In genomic region chr1:162405800-162406199, GRCh38 we compare ENCODE assay signal across 23 cellular contexts. TPM values are rescaled to one million over a fixed set of nuclear protein-coding genes. Genes with fewer than 3 reads are reported as not detected.
A peak's percentile ranks its signal among the peaks of the same experiment; 100 is the strongest.
DNase-seq lines count a peak whose midpoint lies in the region; ATAC-seq, FAIRE-seq and TF ChIP-seq lines count a peak whose summit lies in the region.
"Had no signal": no experiment of that assay in that cellular context is flagged by ENCODE, and none has a peak within 500 bp of the region (broad histone marks: within the 10 kb centered on the region; RNA-seq: fewer than 3 reads in every experiment).

No MANE protein-coding gene starts in this region.

- DNase-seq in HepG2 (ENCODE audit: low spot score) (peak; percentile 12), right lobe of liver (no peak), dermis blood vessel endothelial cell (peak; percentile 58), iris pigment epithelial cell (ENCODE audit: low read depth) (peak; percentile 73), activated gamma-delta T cell (lab: John Stamatoyannopoulos, UW) (no peak), COLO668 (lab: John Stamatoyannopoulos, UW; ENCODE audit: unreplicated experiment) (no peak)
- DNase-seq in activated naive CD8-positive, alpha-beta T cell treated with anti-CD3 and anti-CD28 coated beads, Interleukin-2, amount 50 U/mL, for 24 hours, result no peak
- DNase-seq: CD4-positive, alpha-beta memory T cell; DMS79; GDM1; NCI-H187 treated with DMSO at 0.1 percent for 48 hours; NCI-H446; NCI-H69; SHP77 treated with DMSO at 0.1 percent for 48 hours had no signal

- peaks cover 9% of the 10 kb centered on the region; the same call in 1 of the 2 replicates for H3K4me1 ChIP-seq in HepG2 (ENCODE audit: insufficient read depth, low read length)
- H3K4me1 ChIP-seq in right lobe of liver, result no peaks in the 10 kb centered on the region

- H3K4me2 ChIP-seq in HepG2 (ENCODE audit: low read depth, low read length), result peak overlapping the region; percentile 14; the same call in 1 of the 2 replicates
- H3K4me2 ChIP-seq: GM23338 had no signal

- FAIRE-seq in HepG2 (lab: Jason Lieb, UNC), result no peak
- FAIRE-seq: GM12878 had no signal

- H3K4me3 ChIP-seq in HepG2 (replicated peaks in 1 of 3; ENCODE audit: insufficient read depth in 1 of 3, low read depth in 2 of 3, low read length in 3 of 3), result no peak overlapping the region
- H3K4me3 ChIP-seq in right lobe of liver, result no peak overlapping the region
- H3K4me3 ChIP-seq: GM12878, GM23338 had no signal

- TF ChIP-seq CTCF in HepG2 (CRISPR knock-in tag; IDR thresholded peaks at IDR 0.05) (no peak), right lobe of liver (IDR thresholded peaks at IDR 0.05) (no peak)

- H3K27ac Mint-ChIP-seq in activated naive CD8-positive, alpha-beta T cell treated with anti-CD3 and anti-CD28 coated beads, Interleukin-2, amount 50 U/mL, for 24 hours, result no peak overlapping the region
- H3K27ac Mint-ChIP-seq: CD4-positive, alpha-beta memory T cell; GM23338; IgD-negative memory B cell had no signal

- peak in 1 of 2 experiments; percentile 12; a peak in 1 of 4 replicates for TF ChIP-seq EP300 in HepG2 (IDR thresholded peaks at IDR 0.05; ENCODE audit: low read depth in 2 of 2, low read length in 2 of 2)
- TF ChIP-seq EP300 in HepG2 (CRISPR knock-in tag; IDR thresholded peaks at IDR 0.05; ENCODE audit: borderline replicate concordance), result no peak

- CTCF ChIA-PET in HepG2 (lab: Yijun Ruan, JAX; ENCODE audit: low intra/inter-chr PET ratio, low total read pairs), result no interaction called here

- H3K9me3 ChIP-seq in HepG2 (ENCODE audit: low read length), result no peaks in the 10 kb centered on the region
- no peaks in the 10 kb centered on the region for H3K9me3 ChIP-seq in right lobe of liver

- WGBS in HepG2 (ENCODE audit: low lambda C conversion rate), result 1% methylated on average over 5 of the region's 5 CpGs
- WGBS in right lobe of liver (ENCODE audit: insufficient coverage, low coverage, low lambda C conversion rate, missing lambda C conversion rate), result 45% methylated on average over 5 of the region's 5 CpGs

- H3K9ac ChIP-seq in HepG2 (ENCODE audit: insufficient read depth, low read depth, low read length), result no peak overlapping the region

- H3K27ac ChIP-seq in HepG2 (ENCODE audit: extremely low read length, insufficient read depth, low read length) (no peak overlapping the region), right lobe of liver (no peak overlapping the region)
- H3K27ac ChIP-seq: 22Rv1 had no signal

- intact Hi-C loops in HepG2 (cut with micrococcal nuclease; ENCODE audit: unreplicated experiment), result no loop called here
- intact Hi-C loops in right lobe of liver (cut with DNase I), result no loop called here

- no peak overlapping the region for H2AFZ ChIP-seq in HepG2 (ENCODE audit: low read length)
- H2AFZ ChIP-seq: GM23338 had no signal

- H4K20me1 ChIP-seq in HepG2 (ENCODE audit: insufficient read depth, low read length), result no peaks in the 10 kb centered on the region

- no peaks in the 10 kb centered on the region for H3K79me2 ChIP-seq in HepG2 (ENCODE audit: insufficient read depth, low read length)

- ATAC-seq in HepG2 (peak; percentile 40; the same call in 1 of the 3 replicates), right lobe of liver (no peak), HG03354 (IDR thresholded peaks at IDR 0.05; ENCODE audit: poor library complexity, severe bottlenecking, unreplicated experiment) (no peak)
- ATAC-seq in activated naive CD8-positive, alpha-beta T cell treated with anti-CD3 and anti-CD28 coated beads, Interleukin-2, amount 50 U/mL, for 24 hours, result no peak
- ATAC-seq: GM12878, GM23338 had no signal

- H3K27me3 ChIP-seq in HepG2 (ENCODE audit: control insufficient read depth in 1 of 2, insufficient read depth in 2 of 2, low read length in 2 of 2) (no peaks in the 10 kb centered on the region), right lobe of liver (no peaks in the 10 kb centered on the region)

- H3K9me3 Mint-ChIP-seq in activated naive CD8-positive, alpha-beta T cell treated with anti-CD3 and anti-CD28 coated beads, Interleukin-2, amount 50 U/mL, for 24 hours, result no peaks in the 10 kb centered on the region
- H3K9me3 Mint-ChIP-seq: CD4-positive, alpha-beta memory T cell; GM23338; IgD-negative memory B cell had no signal

- peaks cover 7% of the 10 kb centered on the region for H3K27me3 Mint-ChIP-seq in activated naive CD8-positive, alpha-beta T cell treated with anti-CD3 and anti-CD28 coated beads, Interleukin-2, amount 50 U/mL, for 24 hours

- POLR2A ChIA-PET in HepG2 (lab: Yijun Ruan, JAX), result no interaction called here

- no peaks in the 10 kb centered on the region for H3K36me3 Mint-ChIP-seq in activated naive CD8-positive, alpha-beta T cell treated with anti-CD3 and anti-CD28 coated beads, Interleukin-2, amount 50 U/mL, for 24 hours (ENCODE audit: low read depth)
- H3K36me3 Mint-ChIP-seq: CD4-positive, alpha-beta memory T cell; IgD-negative memory B cell had no signal

- no TSS peak for BruUV-seq in HepG2 (replicated peaks; lab: Mats Ljungman, UMichigan)

- in situ Hi-C loops in HepG2 (cut with HindIII; ENCODE audit: extremely low pct_ligation_motif_present, low pct_unique_long_range_greater_than_20kb), result no loop called here

- H3K36me3 ChIP-seq in HepG2 (replicated peaks in 1 of 2; ENCODE audit: control insufficient read depth in 1 of 2, insufficient read depth in 2 of 2, low read length in 2 of 2), result no peaks in the 10 kb centered on the region
- H3K36me3 ChIP-seq in right lobe of liver, result no peaks in the 10 kb centered on the region

- no peaks in the 10 kb centered on the region for H3K4me1 Mint-ChIP-seq in activated naive CD8-positive, alpha-beta T cell treated with anti-CD3 and anti-CD28 coated beads, Interleukin-2, amount 50 U/mL, for 24 hours
- H3K4me1 Mint-ChIP-seq: CD4-positive, alpha-beta memory T cell had no signal

- no peak for TF ChIP-seq RAD21 in HepG2 (CRISPR knock-in tag; IDR thresholded peaks at IDR 0.05)

- TF ChIP-seq POLR2A in HepG2 (IDR thresholded peaks at IDR 0.05; ENCODE audit: insufficient read depth in 1 of 2, low read depth in 2 of 2, low read length in 2 of 2) (no peak), right lobe of liver (IDR thresholded peaks at IDR 0.05) (no peak)

- no peak overlapping the region for H3K4me3 Mint-ChIP-seq in activated naive CD8-positive, alpha-beta T cell treated with anti-CD3 and anti-CD28 coated beads, Interleukin-2, amount 50 U/mL, for 24 hours
- H3K4me3 Mint-ChIP-seq: CD4-positive, alpha-beta memory T cell; GM23338; IgD-negative memory B cell had no signal

RNA-seq across cellular contexts. Expression of gene SH2D1B, which starts 6.1 kb away (rescaled TPM):
- total RNA-seq in HepG2 (2016; rRNA removed; fragmentation: Illumina TruSeq; extraction: Trizol) (not detected in 2 replicates), right lobe of liver (under 1 TPM in 3 of 6 experiments, not detected in 3; 0.17 to 0.60 (median 0.31) TPM), dermis blood vessel endothelial cell (0.05 TPM in 1 of 2 replicates, not detected in the other)
- not detected in 2 replicates for total RNA-seq in HepG2 (2016; cell fraction: cytosol; rRNA removed; fragmentation: Illumina TruSeq; extraction: Trizol; ENCODE audit: low read depth)
- total RNA-seq in HepG2 (2016; cell fraction: insoluble cytoplasmic fraction; rRNA removed; fragmentation: Illumina TruSeq; extraction: Trizol), result not detected in 2 replicates
- not detected in 2 replicates for total RNA-seq in HepG2 (2016; cell fraction: membrane; rRNA removed; fragmentation: Illumina TruSeq; extraction: Trizol)
- not detected in 2 replicates for total RNA-seq in HepG2 (2016; cell fraction: nucleus; rRNA removed; fragmentation: Illumina TruSeq; extraction: Trizol)
- polyA plus RNA-seq in HepG2 (2011; rRNA removed), result not detected in 2 replicates
- polyA plus RNA-seq in HepG2 (2011; cell fraction: cytosol; rRNA removed), result not detected in 2 replicates
- not detected in 2 replicates for polyA plus RNA-seq in HepG2 (2011; cell fraction: nucleus; rRNA removed)
- not detected in 2 replicates for polyA plus RNA-seq in HepG2 (2012)
- polyA plus RNA-seq in HepG2 (2016; cell fraction: cytosol; fragmentation: Illumina TruSeq; extraction: Trizol; ENCODE audit: low read depth), result not detected in 2 replicates
- polyA plus RNA-seq in HepG2 (2016; cell fraction: insoluble cytoplasmic fraction; fragmentation: Illumina TruSeq; extraction: Trizol; ENCODE audit: low read depth), result not detected in 2 replicates
- polyA plus RNA-seq in HepG2 (2016; cell fraction: membrane; fragmentation: Illumina TruSeq; extraction: Trizol; ENCODE audit: low read depth), result not detected in 2 replicates
- not detected in 2 replicates for polyA plus RNA-seq in HepG2 (2016; cell fraction: nucleus; fragmentation: Illumina TruSeq; extraction: Trizol; ENCODE audit: insufficient read depth, low read depth)
- polyA minus RNA-seq in HepG2 (2011; rRNA and poly(A)+ RNA removed; ENCODE audit: low replicate concordance), result 0.80 TPM in 1 of 2 replicates, not detected in the other
- polyA minus RNA-seq in HepG2 (2011; cell fraction: cytosol; rRNA and poly(A)+ RNA removed), result not detected in 2 replicates
- polyA minus RNA-seq in HepG2 (2011; cell fraction: nucleus; rRNA and poly(A)+ RNA removed), result not detected in 2 replicates
- total RNA-seq: CD4-positive, alpha-beta memory T cell; GM12878; GM23338 had no signal
- polyA plus RNA-seq: BJ, GM23338 had no signal

RNA-seq across cellular contexts. Expression of gene C1orf226, which starts 24.3 kb away (rescaled TPM):
- total RNA-seq in HepG2 (2016; rRNA removed; fragmentation: Illumina TruSeq; extraction: Trizol) (4.7 and 7.2 TPM in 2 replicates), right lobe of liver (10 to 100 TPM in 5 of 6 experiments, 1 to 10 TPM in 1; 6.5 to 45.3 (median 28.4) TPM), dermis blood vessel endothelial cell (0.34 and 1.1 TPM in 2 replicates)
- 1.0 and 1.4 TPM in 2 replicates for total RNA-seq in HepG2 (2016; cell fraction: cytosol; rRNA removed; fragmentation: Illumina TruSeq; extraction: Trizol; ENCODE audit: low read depth)
- 4.7 and 5.6 TPM in 2 replicates for total RNA-seq in HepG2 (2016; cell fraction: insoluble cytoplasmic fraction; rRNA removed; fragmentation: Illumina TruSeq; extraction: Trizol)
- total RNA-seq in HepG2 (2016; cell fraction: membrane; rRNA removed; fragmentation: Illumina TruSeq; extraction: Trizol), result 3.4 and 3.6 TPM in 2 replicates
- total RNA-seq in HepG2 (2016; cell fraction: nucleus; rRNA removed; fragmentation: Illumina TruSeq; extraction: Trizol), result 9.3 and 11.2 TPM in 2 replicates
- polyA plus RNA-seq in HepG2 (2011; rRNA removed), result 4.9 and 6.0 TPM in 2 replicates
- polyA plus RNA-seq in HepG2 (2011; cell fraction: cytosol; rRNA removed), result 3.2 and 3.4 TPM in 2 replicates
- polyA plus RNA-seq in HepG2 (2011; cell fraction: nucleus; rRNA removed), result 15.8 and 17.7 TPM in 2 replicates
- 5.2 and 7.5 TPM in 2 replicates for polyA plus RNA-seq in HepG2 (2012)
- polyA plus RNA-seq in HepG2 (2016; cell fraction: cytosol; fragmentation: Illumina TruSeq; extraction: Trizol; ENCODE audit: low read depth), result 0.59 and 0.76 TPM in 2 replicates
- 5.7 and 7.7 TPM in 2 replicates for polyA plus RNA-seq in HepG2 (2016; cell fraction: insoluble cytoplasmic fraction; fragmentation: Illumina TruSeq; extraction: Trizol; ENCODE audit: low read depth)
- polyA plus RNA-seq in HepG2 (2016; cell fraction: membrane; fragmentation: Illumina TruSeq; extraction: Trizol; ENCODE audit: low read depth), result 1.3 and 1.9 TPM in 2 replicates
- polyA plus RNA-seq in HepG2 (2016; cell fraction: nucleus; fragmentation: Illumina TruSeq; extraction: Trizol; ENCODE audit: insufficient read depth, low read depth), result 20.2 and 21.5 TPM in 2 replicates
- polyA minus RNA-seq in HepG2 (2011; rRNA and poly(A)+ RNA removed; ENCODE audit: low replicate concordance), result 12.6 and 14.6 TPM in 2 replicates
- polyA minus RNA-seq in HepG2 (2011; cell fraction: cytosol; rRNA and poly(A)+ RNA removed), result 5.2 and 6.1 TPM in 2 replicates
- 10.2 and 14.7 TPM in 2 replicates for polyA minus RNA-seq in HepG2 (2011; cell fraction: nucleus; rRNA and poly(A)+ RNA removed)
- total RNA-seq: CD4-positive, alpha-beta memory T cell; GM12878 had no signal
- polyA plus RNA-seq: CD4-positive, alpha-beta memory T cell; GM12878; IgD-negative memory B cell had no signal

RNA-seq across cellular contexts. Expression of gene SPATA46, which starts 29.1 kb away (rescaled TPM):
- total RNA-seq in HepG2 (2016; rRNA removed; fragmentation: Illumina TruSeq; extraction: Trizol), result not detected in 2 replicates
- not detected in 2 replicates for total RNA-seq in HepG2 (2016; cell fraction: cytosol; rRNA removed; fragmentation: Illumina TruSeq; extraction: Trizol; ENCODE audit: low read depth)
- not detected in 2 replicates for total RNA-seq in HepG2 (2016; cell fraction: insoluble cytoplasmic fraction; rRNA removed; fragmentation: Illumina TruSeq; extraction: Trizol)
- total RNA-seq in HepG2 (2016; cell fraction: membrane; rRNA removed; fragmentation: Illumina TruSeq; extraction: Trizol), result not detected in 2 replicates
- total RNA-seq in HepG2 (2016; cell fraction: nucleus; rRNA removed; fragmentation: Illumina TruSeq; extraction: Trizol), result not detected in 2 replicates
- not detected in 2 replicates for polyA plus RNA-seq in HepG2 (2011; rRNA removed)
- polyA plus RNA-seq in HepG2 (2011; cell fraction: cytosol; rRNA removed), result not detected in 2 replicates
- not detected in 2 replicates for polyA plus RNA-seq in HepG2 (2011; cell fraction: nucleus; rRNA removed)
- polyA plus RNA-seq in HepG2 (2012), result 0.44 and 0.48 TPM in 2 replicates
- not detected in 2 replicates for polyA plus RNA-seq in HepG2 (2016; cell fraction: cytosol; fragmentation: Illumina TruSeq; extraction: Trizol; ENCODE audit: low read depth)
- not detected in 2 replicates for polyA plus RNA-seq in HepG2 (2016; cell fraction: insoluble cytoplasmic fraction; fragmentation: Illumina TruSeq; extraction: Trizol; ENCODE audit: low read depth)
- not detected in 2 replicates for polyA plus RNA-seq in HepG2 (2016; cell fraction: membrane; fragmentation: Illumina TruSeq; extraction: Trizol; ENCODE audit: low read depth)
- polyA plus RNA-seq in HepG2 (2016; cell fraction: nucleus; fragmentation: Illumina TruSeq; extraction: Trizol; ENCODE audit: insufficient read depth, low read depth), result not detected in 2 replicates
- polyA minus RNA-seq in HepG2 (2011; rRNA and poly(A)+ RNA removed; ENCODE audit: low replicate concordance), result not detected in 2 replicates
- polyA minus RNA-seq in HepG2 (2011; cell fraction: cytosol; rRNA and poly(A)+ RNA removed), result not detected in 2 replicates
- not detected in 2 replicates for polyA minus RNA-seq in HepG2 (2011; cell fraction: nucleus; rRNA and poly(A)+ RNA removed)
- not detected for total RNA-seq in right lobe of liver
- total RNA-seq in dermis blood vessel endothelial cell, result not detected in 2 replicates
- total RNA-seq: CD4-positive, alpha-beta memory T cell; GM12878; GM23338; HT1080; LHCN-M2; RPMI7951 had no signal
- polyA plus RNA-seq: BJ; CD4-positive, alpha-beta memory T cell; GM12878; GM23338; IgD-negative memory B cell had no signal

Comparison
In these comparisons a context has a peak if more than half of its experiments do, and no peak if none do; other contexts are left out.
1. DNase-seq: peak in HepG2 (single experiment), dermis blood vessel endothelial cell (single experiment) and iris pigment epithelial cell (single experiment); none in right lobe of liver (0 of 3), activated naive CD8-positive, alpha-beta T cell treated with anti-CD3 and anti-CD28 coated beads, Interleukin-2, amount 50 U/mL, for 24 hours (single experiment), activated gamma-delta T cell (single experiment) and COLO668 (single experiment).